ENCODE assay signal across 18 cellular contexts in genomic region chr12:93497456-93497855, GRCh38. TPM values are rescaled to one million over a fixed set of nuclear protein-coding genes. Genes with fewer than 3 reads are reported as not detected.
A peak's percentile ranks its signal among the peaks of the same experiment; 100 is the strongest.
DNase-seq lines count a peak whose midpoint lies in the region; ATAC-seq, FAIRE-seq and TF ChIP-seq lines count a peak whose summit lies in the region.
"Had no signal": no experiment of that assay in that cellular context is flagged by ENCODE, and none has a peak within 500 bp of the region (broad histone marks: within the 10 kb centered on the region; RNA-seq: fewer than 3 reads in every experiment).

No MANE protein-coding gene starts in this region.

- no peaks in the 10 kb centered on the region for H3K9me3 ChIP-seq in CD8-positive, alpha-beta T cell (ENCODE audit: low read length)
- H3K9me3 ChIP-seq in T-helper 17 cell (ENCODE audit: control insufficient read depth, low read length, poor library complexity, severe bottlenecking) (no peaks in the 10 kb centered on the region), kidney (ENCODE audit: control insufficient read depth in 1 of 2, low read length in 2 of 2) (no peaks in the 10 kb centered on the region)
- H3K9me3 ChIP-seq: BLaER1 treated with 17β-estradiol and CSF1 and Interleukin-3, amounts not matched to agents 10 nM and 100 nM; Caco-2; Peyer's patch had no signal

- H3K4me3 Mint-ChIP-seq in activated CD4-positive, alpha-beta memory T cell treated with anti-CD3 and anti-CD28 coated beads for 36 hours = no peak overlapping the region
- H3K4me3 Mint-ChIP-seq in activated CD4-positive, alpha-beta memory T cell treated with anti-CD3 and anti-CD28 coated beads, Interleukin-2, amount 10 ng/mL, durations not matched to agents 7 days and 5 days = no peak overlapping the region
- no peak overlapping the region for H3K4me3 Mint-ChIP-seq in CD8-positive, alpha-beta T cell
- H3K4me3 Mint-ChIP-seq in T-helper 17 cell = no peak overlapping the region
- H3K4me3 Mint-ChIP-seq: IgD-negative memory B cell had no signal

- H3K27ac ChIP-seq in CD8-positive, alpha-beta T cell (ENCODE audit: low read depth, low read length) = no peak overlapping the region
- no peak overlapping the region for H3K27ac ChIP-seq in kidney (ENCODE audit: low read depth in 2 of 2, low read length in 2 of 2)
- H3K27ac ChIP-seq: BLaER1 treated with 17β-estradiol and CSF1 and Interleukin-3, amounts not matched to agents 10 nM and 100 nM; Peyer's patch had no signal

- TF ChIP-seq CTCF in CD8-positive, alpha-beta T cell (IDR thresholded peaks at IDR 0.05) = no peak
- TF ChIP-seq CTCF in kidney (IDR thresholded peaks at IDR 0.05; ENCODE audit: borderline replicate concordance, extremely low read depth, insufficient read depth) = no peak

- peaks cover 6% of the 10 kb centered on the region for H3K36me3 Mint-ChIP-seq in activated CD4-positive, alpha-beta memory T cell treated with anti-CD3 and anti-CD28 coated beads for 36 hours
- peaks cover 41% of the 10 kb centered on the region for H3K36me3 Mint-ChIP-seq in activated CD4-positive, alpha-beta memory T cell treated with anti-CD3 and anti-CD28 coated beads, Interleukin-2, amount 10 ng/mL, durations not matched to agents 7 days and 5 days (ENCODE audit: low read depth)
- H3K36me3 Mint-ChIP-seq in CD8-positive, alpha-beta T cell = peaks cover 40% of the 10 kb centered on the region
- peaks cover 6% of the 10 kb centered on the region for H3K36me3 Mint-ChIP-seq in T-helper 17 cell (ENCODE audit: low read depth)

- H3K4me1 Mint-ChIP-seq in activated CD4-positive, alpha-beta memory T cell treated with anti-CD3 and anti-CD28 coated beads for 36 hours (ENCODE audit: low read depth) = peaks cover 13% of the 10 kb centered on the region
- peaks cover 12% of the 10 kb centered on the region for H3K4me1 Mint-ChIP-seq in activated CD4-positive, alpha-beta memory T cell treated with anti-CD3 and anti-CD28 coated beads, Interleukin-2, amount 10 ng/mL, durations not matched to agents 7 days and 5 days
- H3K4me1 Mint-ChIP-seq in CD8-positive, alpha-beta T cell (ENCODE audit: low read depth) = no peaks in the 10 kb centered on the region
- H3K4me1 Mint-ChIP-seq in T-helper 17 cell = peaks cover 8% of the 10 kb centered on the region

- H3K4me1 ChIP-seq in CD8-positive, alpha-beta T cell (ENCODE audit: insufficient read depth, low read length) = no peaks in the 10 kb centered on the region
- no peaks in the 10 kb centered on the region for H3K4me1 ChIP-seq in kidney (ENCODE audit: control insufficient read depth in 1 of 2, insufficient read depth in 1 of 2, low read depth in 1 of 2, low read length in 2 of 2)
- H3K4me1 ChIP-seq: BLaER1 treated with 17β-estradiol and CSF1 and Interleukin-3, amounts not matched to agents 10 nM and 100 nM; Caco-2; Peyer's patch had no signal

- no peaks in the 10 kb centered on the region for H3K9me3 Mint-ChIP-seq in activated CD4-positive, alpha-beta memory T cell treated with anti-CD3 and anti-CD28 coated beads for 36 hours
- no peaks in the 10 kb centered on the region for H3K9me3 Mint-ChIP-seq in activated CD4-positive, alpha-beta memory T cell treated with anti-CD3 and anti-CD28 coated beads, Interleukin-2, amount 10 ng/mL, durations not matched to agents 7 days and 5 days
- no peaks in the 10 kb centered on the region for H3K9me3 Mint-ChIP-seq in CD8-positive, alpha-beta T cell
- H3K9me3 Mint-ChIP-seq: IgD-negative memory B cell had no signal

- H3K27me3 ChIP-seq in CD8-positive, alpha-beta T cell (ENCODE audit: insufficient read depth, low read length) = no peaks in the 10 kb centered on the region
- H3K27me3 ChIP-seq: BLaER1 treated with 17β-estradiol and CSF1 and Interleukin-3, amounts not matched to agents 10 nM and 100 nM; Peyer's patch had no signal

- no peak overlapping the region for H3K4me3 ChIP-seq in CD8-positive, alpha-beta T cell (ENCODE audit: low read depth, low read length)
- H3K4me3 ChIP-seq in kidney (ENCODE audit: low read length in 2 of 2) = no peak overlapping the region
- H3K4me3 ChIP-seq: BLaER1 treated with 17β-estradiol and CSF1 and Interleukin-3, amounts not matched to agents 10 nM and 100 nM; Peyer's patch had no signal

- intact Hi-C loops in activated CD4-positive, alpha-beta memory T cell treated with anti-CD3 and anti-CD28 coated beads for 36 hours (cut with micrococcal nuclease) = no loop called here
- intact Hi-C loops in CD8-positive, alpha-beta T cell (cut with DNase I, micrococcal nuclease) = no loop called here
- intact Hi-C loops in Right ventricle myocardium inferior (cut with DNase I) (no loop called here), kidney (cut with DNase I) (no loop called here)

- no peaks in the 10 kb centered on the region for H3K36me3 ChIP-seq in CD8-positive, alpha-beta T cell (ENCODE audit: insufficient read depth, low read length)
- peaks cover 0 to 5% of the 10 kb centered on the region in 2 donors for H3K36me3 ChIP-seq in kidney (ENCODE audit: control insufficient read depth in 1 of 2, insufficient read depth in 2 of 2, low read length in 2 of 2)

- FAIRE-seq in kidney (lab: Jason Lieb, UNC) = no peak

- peak overlapping the region; percentile 23 for H3K27ac Mint-ChIP-seq in activated CD4-positive, alpha-beta memory T cell treated with anti-CD3 and anti-CD28 coated beads for 36 hours
- H3K27ac Mint-ChIP-seq in activated CD4-positive, alpha-beta memory T cell treated with anti-CD3 and anti-CD28 coated beads, Interleukin-2, amount 10 ng/mL, durations not matched to agents 7 days and 5 days = no peak overlapping the region
- H3K27ac Mint-ChIP-seq in CD8-positive, alpha-beta T cell = peak overlapping the region; percentile 75
- H3K27ac Mint-ChIP-seq in T-helper 17 cell = peak overlapping the region; percentile 61
- H3K27ac Mint-ChIP-seq: IgD-negative memory B cell had no signal

- DNase-seq in activated CD4-positive, alpha-beta memory T cell treated with anti-CD3 and anti-CD28 coated beads for 36 hours = no peak
- DNase-seq in activated CD4-positive, alpha-beta memory T cell treated with anti-CD3 and anti-CD28 coated beads, Interleukin-2, amount 10 ng/mL, durations not matched to agents 7 days and 5 days = no peak
- no peak for DNase-seq in CD8-positive, alpha-beta T cell
- DNase-seq in T-helper 17 cell (no peak), foreskin melanocyte (peak; percentile 77), Right ventricle myocardium inferior (ENCODE audit: missing footprints) (no peak), kidney (no peak)
- DNase-seq: Caco-2, DMS53, MV-4-11, NCI-H1417 treated with DMSO at 0.1 percent for 48 hours, NCI-H2029 treated with DMSO at 0.1 percent for 48 hours, NCI-H510A, Peyer's patch had no signal

- H3K27me3 Mint-ChIP-seq in activated CD4-positive, alpha-beta memory T cell treated with anti-CD3 and anti-CD28 coated beads for 36 hours = no peaks in the 10 kb centered on the region
- no peaks in the 10 kb centered on the region for H3K27me3 Mint-ChIP-seq in activated CD4-positive, alpha-beta memory T cell treated with anti-CD3 and anti-CD28 coated beads, Interleukin-2, amount 10 ng/mL, durations not matched to agents 7 days and 5 days
- H3K27me3 Mint-ChIP-seq in CD8-positive, alpha-beta T cell (ENCODE audit: low read depth) = no peaks in the 10 kb centered on the region
- H3K27me3 Mint-ChIP-seq in T-helper 17 cell = no peaks in the 10 kb centered on the region
- H3K27me3 Mint-ChIP-seq: IgD-negative memory B cell had no signal

- no peak overlapping the region for H3K9ac ChIP-seq in kidney (ENCODE audit: low read length in 2 of 2)
- H3K9ac ChIP-seq: BLaER1 treated with 17β-estradiol and CSF1 and Interleukin-3, amounts not matched to agents 10 nM and 100 nM had no signal

- POLR2A ChIA-PET in activated CD4-positive, alpha-beta memory T cell treated with anti-CD3 and anti-CD28 coated beads for 36 hours (lab: Charles Lee) = no interaction called here
- POLR2A ChIA-PET in activated CD4-positive, alpha-beta memory T cell treated with anti-CD3 and anti-CD28 coated beads, Interleukin-2, amount 10 ng/mL, durations not matched to agents 7 days and 5 days (lab: Charles Lee) = no interaction called here
- POLR2A ChIA-PET in CD8-positive, alpha-beta T cell (lab: Charles Lee) = no interaction called here

- ATAC-seq in CD8-positive, alpha-beta T cell = no peak
- no peak for ATAC-seq in T-helper 17 cell
- no peak for ATAC-seq in Right ventricle myocardium inferior
- ATAC-seq in HG03521 (IDR thresholded peaks at IDR 0.05; ENCODE audit: unreplicated experiment) = no peak
- ATAC-seq: HCT116 had no signal

- CTCF ChIA-PET in activated CD4-positive, alpha-beta memory T cell treated with anti-CD3 and anti-CD28 coated beads for 36 hours (lab: Charles Lee) = interaction anchor here (1.1 kb wide), 1 partner anchor 603 kb away, joined by 3 read pairs; no protein-coding TSS in a partner anchor
- CTCF ChIA-PET in activated CD4-positive, alpha-beta memory T cell treated with anti-CD3 and anti-CD28 coated beads, Interleukin-2, amount 10 ng/mL, durations not matched to agents 7 days and 5 days (lab: Charles Lee) = interaction anchor here (1.8 kb wide), 1 partner anchor 605 kb away, joined by 8 read pairs; no protein-coding TSS in a partner anchor
- CTCF ChIA-PET in CD8-positive, alpha-beta T cell (lab: Charles Lee) = interaction anchor here (4.2 kb wide), 1 partner anchor 604 kb away, joined by 35 read pairs; no protein-coding TSS in a partner anchor

RNA-seq across cellular contexts. Expression of gene MRPL42, which starts 30.1 kb away (rescaled TPM):
- 10 to 100 TPM; 65.0 to 67.6 TPM for total RNA-seq in activated CD4-positive, alpha-beta memory T cell treated with anti-CD3 and anti-CD28 coated beads for 36 hours
- 10 to 100 TPM; 57.2 to 58.0 TPM for total RNA-seq in activated CD4-positive, alpha-beta memory T cell treated with anti-CD3 and anti-CD28 coated beads, Interleukin-2, amount 10 ng/mL, durations not matched to agents 7 days and 5 days
- 10 to 100 TPM; 31.6 to 33.2 TPM for total RNA-seq in CD8-positive, alpha-beta T cell
- total RNA-seq in T-helper 17 cell (10 to 100 TPM; 34.7 to 39.9 TPM), Right ventricle myocardium inferior (41.5 TPM), kidney (66.7 TPM)
- 57.6 TPM for polyA plus RNA-seq in kidney (ENCODE audit: insufficient read depth, low read depth, low replicate concordance)

RNA-seq across cellular contexts. Expression of gene UBE2N, which starts 55.7 kb away (rescaled TPM):
- 100 to 1,000 TPM; 177 TPM for total RNA-seq in activated CD4-positive, alpha-beta memory T cell treated with anti-CD3 and anti-CD28 coated beads for 36 hours
- 100 to 1,000 TPM; 159 to 170 TPM for total RNA-seq in activated CD4-positive, alpha-beta memory T cell treated with anti-CD3 and anti-CD28 coated beads, Interleukin-2, amount 10 ng/mL, durations not matched to agents 7 days and 5 days
- 10 to 100 TPM; 89.5 to 93.6 TPM for total RNA-seq in CD8-positive, alpha-beta T cell
- total RNA-seq in T-helper 17 cell (10 to 100 TPM; 94.1 to 99.6 TPM), Right ventricle myocardium inferior (87.1 TPM), kidney (84.7 TPM)
- polyA plus RNA-seq in kidney (ENCODE audit: insufficient read depth, low read depth, low replicate concordance) = 97.3 TPM
